In genomic region chr13:70107498-70108271, GRCh38 we compare ENCODE assay signal across 1 cellular context.
TF ChIP-seq lines count a peak whose summit lies in the region.

Gene ATXN8OS, plus strand, starts transcription at chr13:70107826.

TF ChIP-seq in IMR-90, 13 proteins besides CTCF, POLR2A, EP300 and RAD21 (continued from another document):
- TF ChIP-seq USF2 (IDR thresholded peaks at IDR 0.05; ENCODE audit: low read depth, low read length) (no peak), SMC3 (IDR thresholded peaks at IDR 0.05; ENCODE audit: low read depth, low read length) (no peak), CEBPB (IDR thresholded peaks at IDR 0.05; ENCODE audit: low read depth, low read length) (no peak), MAZ (IDR thresholded peaks at IDR 0.05; ENCODE audit: borderline replicate concordance, low read depth, low read length) (no peak), MXI1 (IDR thresholded peaks at IDR 0.05; ENCODE audit: borderline replicate concordance, low read depth, low read length) (no peak), CHD1 (IDR thresholded peaks at IDR 0.05; ENCODE audit: low read depth, low read length) (no peak), RCOR1 (IDR thresholded peaks at IDR 0.05; ENCODE audit: insufficient replicate concordance, low read length) (no peak), RFX5 (IDR thresholded peaks at IDR 0.05; ENCODE audit: low read depth, low read length) (no peak), MAFK (IDR thresholded peaks at IDR 0.05; ENCODE audit: low read depth, low read length) (no peak), NFE2L2 (IDR thresholded peaks at IDR 0.05; ENCODE audit: low read depth, low read length) (no peak)
- TF ChIP-seq, protein P1, sequence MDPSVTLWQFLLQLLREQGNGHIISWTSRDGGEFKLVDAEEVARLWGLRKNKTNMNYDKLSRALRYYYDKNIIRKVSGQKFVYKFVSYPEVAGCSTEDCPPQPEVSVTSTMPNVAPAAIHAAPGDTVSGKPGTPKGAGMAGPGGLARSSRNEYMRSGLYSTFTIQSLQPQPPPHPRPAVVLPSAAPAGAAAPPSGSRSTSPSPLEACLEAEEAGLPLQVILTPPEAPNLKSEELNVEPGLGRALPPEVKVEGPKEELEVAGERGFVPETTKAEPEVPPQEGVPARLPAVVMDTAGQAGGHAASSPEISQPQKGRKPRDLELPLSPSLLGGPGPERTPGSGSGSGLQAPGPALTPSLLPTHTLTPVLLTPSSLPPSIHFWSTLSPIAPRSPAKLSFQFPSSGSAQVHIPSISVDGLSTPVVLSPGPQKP (IDR thresholded peaks at IDR 0.05; ENCODE audit: borderline replicate concordance, low read depth, low read length) = no peak
